10 cellular contexts compared by ENCODE assay signal in the genomic region with DNA sequence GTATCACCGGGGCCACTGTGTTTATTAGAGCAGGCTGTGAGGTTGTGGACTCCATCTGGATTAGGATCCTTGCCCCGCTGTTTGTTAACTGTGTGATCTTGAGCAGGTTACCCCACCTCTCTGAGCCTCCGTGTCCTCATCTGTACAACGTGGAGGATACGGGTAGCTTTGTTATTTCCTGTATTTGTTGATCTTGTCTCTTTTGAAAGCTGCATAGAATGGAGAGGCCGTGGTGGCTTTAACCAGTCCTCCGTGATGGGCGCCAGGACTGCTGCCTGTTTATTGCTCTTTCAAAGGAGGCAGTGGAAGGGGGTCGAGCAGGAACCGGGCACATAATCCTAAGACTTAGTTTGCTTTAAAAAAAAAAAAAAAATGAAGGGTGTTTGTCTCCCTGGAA. TPM values are rescaled to one million over a fixed set of nuclear protein-coding genes. Genes with fewer than 3 reads are reported as not detected.
DNase-seq lines count a peak whose midpoint lies in the region; ATAC-seq, FAIRE-seq and TF ChIP-seq lines count a peak whose summit lies in the region.
"Had no signal": no experiment of that assay in that cellular context is flagged by ENCODE, and none has a peak within 500 bp of the region (broad histone marks: within the 10 kb centered on the region; RNA-seq: fewer than 3 reads in every experiment).

No MANE protein-coding gene starts in this region.

- peaks cover 4% of the 10 kb centered on the region for H3K36me3 Mint-ChIP-seq in T-helper 1 cell treated with Interleukin-12 subunit alpha and Interleukin-12 subunit beta and Interleukin-4 antibody, amounts not matched to agents 30 μg/mL and 1 μg/mL, for 36 hours (ENCODE audit: low read depth)
- peaks cover 23% of the 10 kb centered on the region for H3K36me3 Mint-ChIP-seq in activated CD8-positive, alpha-beta T cell treated with anti-CD3 and anti-CD28 coated beads for 36 hours (ENCODE audit: low read depth)

- TF ChIP-seq CTCF in activated CD8-positive, alpha-beta T cell treated with anti-CD3 and anti-CD28 coated beads for 36 hours (IDR thresholded peaks at IDR 0.05), result no peak
- TF ChIP-seq CTCF in stomach (IDR thresholded peaks at IDR 0.05), result no peak

- H3K9me3 ChIP-seq in iPS-15b (ENCODE audit: control insufficient read depth, insufficient read depth, low read length) (no peaks in the 10 kb centered on the region), stomach (no peaks in the 10 kb centered on the region)
- H3K9me3 ChIP-seq: psoas muscle had no signal

- H3K27ac Mint-ChIP-seq in T-helper 1 cell treated with Interleukin-12 subunit alpha and Interleukin-12 subunit beta and Interleukin-4 antibody, amounts not matched to agents 30 μg/mL and 1 μg/mL, for 36 hours, result peak overlapping the region; percentile 93
- H3K27ac Mint-ChIP-seq in activated CD8-positive, alpha-beta T cell treated with anti-CD3 and anti-CD28 coated beads for 36 hours, result peak overlapping the region; percentile 99

- peaks cover 30% of the 10 kb centered on the region for H3K4me1 Mint-ChIP-seq in T-helper 1 cell treated with Interleukin-12 subunit alpha and Interleukin-12 subunit beta and Interleukin-4 antibody, amounts not matched to agents 30 μg/mL and 1 μg/mL, for 36 hours (ENCODE audit: low read depth)
- H3K4me1 Mint-ChIP-seq in activated CD8-positive, alpha-beta T cell treated with anti-CD3 and anti-CD28 coated beads for 36 hours (ENCODE audit: low read depth), result peaks cover 69% of the 10 kb centered on the region

- peaks cover 4% of the 10 kb centered on the region for H3K9me3 Mint-ChIP-seq in T-helper 1 cell treated with Interleukin-12 subunit alpha and Interleukin-12 subunit beta and Interleukin-4 antibody, amounts not matched to agents 30 μg/mL and 1 μg/mL, for 36 hours
- no peaks in the 10 kb centered on the region for H3K9me3 Mint-ChIP-seq in activated CD8-positive, alpha-beta T cell treated with anti-CD3 and anti-CD28 coated beads for 36 hours

- ATAC-seq in activated CD8-positive, alpha-beta T cell treated with anti-CD3 and anti-CD28 coated beads for 36 hours, result no peak

- no peak overlapping the region for H3K4me3 Mint-ChIP-seq in T-helper 1 cell treated with Interleukin-12 subunit alpha and Interleukin-12 subunit beta and Interleukin-4 antibody, amounts not matched to agents 30 μg/mL and 1 μg/mL, for 36 hours
- H3K4me3 Mint-ChIP-seq in activated CD8-positive, alpha-beta T cell treated with anti-CD3 and anti-CD28 coated beads for 36 hours, result peak overlapping the region; percentile 65

- peak overlapping the region; percentile 43 to 77 (median 65) for H3K27ac ChIP-seq in stomach
- H3K27ac ChIP-seq: psoas muscle had no signal

- 71 to 80% (median 74%) methylated on average over 9 to 10 of the region's 10 CpGs for WGBS in stomach, 5 donors

- H3K36me3 ChIP-seq in iPS-15b (ENCODE audit: control insufficient read depth, insufficient read depth, low read length) (peaks cover 3% of the 10 kb centered on the region), stomach (no peaks in the 10 kb centered on the region)

- H3K4me3 ChIP-seq in iPS-15b (ENCODE audit: low read depth, low read length) (no peak overlapping the region), stomach (no peak overlapping the region)
- H3K4me3 ChIP-seq: psoas muscle had no signal

- CTCF ChIA-PET in activated CD8-positive, alpha-beta T cell treated with anti-CD3 and anti-CD28 coated beads for 36 hours (lab: Charles Lee), result interaction anchor here (0.6 to 10.1 kb wide), 5 partner anchors 16 to 111 kb away, joined by 3 to 112 read pairs (median 5); a partner anchor contains a TSS

- H3K9ac ChIP-seq in iPS-15b (ENCODE audit: low read depth, low read length), result peak overlapping the region; percentile 9

- H3K4me1 ChIP-seq in iPS-15b (ENCODE audit: control insufficient read depth, insufficient read depth, low read length), result no peaks in the 10 kb centered on the region
- H3K4me1 ChIP-seq in stomach, result peaks cover 10 to 43% (median 30%) of the 10 kb centered on the region in 4 donors
- H3K4me1 ChIP-seq: psoas muscle had no signal

- intact Hi-C loops in activated CD8-positive, alpha-beta T cell treated with anti-CD3 and anti-CD28 coated beads for 36 hours (cut with micrococcal nuclease), result loop anchor here (5.0 kb wide), 1 partner anchor 110 kb away; no protein-coding TSS in a partner anchor
- intact Hi-C loops in stomach (cut with DNase I; ENCODE audit: low total_unique reads), result no loop called here

- DNase-seq in T-helper 1 cell (no peak), stomach (no peak), NCI-H446 treated with DMSO at 0.1 percent for 48 hours (lab: John Stamatoyannopoulos, UW) (no peak), RCC 7860 (ENCODE audit: low spot score) (no peak), NCI-H128 (lab: John Stamatoyannopoulos, UW; ENCODE audit: unreplicated experiment) (no peak)
- peak; percentile 16 for DNase-seq in activated CD8-positive, alpha-beta T cell treated with anti-CD3 and anti-CD28 coated beads for 36 hours

- no peak for FAIRE-seq in RCC 7860 (lab: Jason Lieb, UNC)
- FAIRE-seq: A204.1 had no signal

- no peaks in the 10 kb centered on the region for H3K27me3 Mint-ChIP-seq in T-helper 1 cell treated with Interleukin-12 subunit alpha and Interleukin-12 subunit beta and Interleukin-4 antibody, amounts not matched to agents 30 μg/mL and 1 μg/mL, for 36 hours (ENCODE audit: low read depth)
- H3K27me3 Mint-ChIP-seq in activated CD8-positive, alpha-beta T cell treated with anti-CD3 and anti-CD28 coated beads for 36 hours, result no peaks in the 10 kb centered on the region

- TF ChIP-seq EP300 in stomach (IDR thresholded peaks at IDR 0.05), result no peak

- POLR2A ChIA-PET in activated CD8-positive, alpha-beta T cell treated with anti-CD3 and anti-CD28 coated beads for 36 hours (lab: Charles Lee), result interaction anchor here (1.1 to 6.0 kb wide), 4 partner anchors 23 to 141 kb away, joined by 3 to 25 read pairs (median 14); a partner anchor contains a TSS

- H3K27me3 ChIP-seq in iPS-15b (ENCODE audit: control insufficient read depth, insufficient read depth, low read length) (no peaks in the 10 kb centered on the region), stomach (no peaks in the 10 kb centered on the region)

- TF ChIP-seq POLR2A in stomach (IDR thresholded peaks at IDR 0.05), result no peak

RNA-seq across cellular contexts. Expression of a gene that starts 22.9 kb away (rescaled TPM):
- total RNA-seq in activated CD8-positive, alpha-beta T cell treated with anti-CD3 and anti-CD28 coated beads for 36 hours, result 10 to 100 TPM; 27.3 to 31.7 TPM
- total RNA-seq in stomach, result 1 to 10 TPM in 3 of 5 donors, under 1 TPM in 1, not detected in 1; under 0.01 to 2.8 (median 1.9) TPM
- 1 to 10 TPM in 2 of 3 donors, under 1 TPM in 1; 0.46 to 7.2 (median 5.6) TPM for polyA plus RNA-seq in stomach

Comparison
In these comparisons a context has a peak if more than half of its experiments do, and no peak if none do; other contexts are left out.
1. RNA of a gene that starts 22.9 kb away (total RNA-seq): 27.3 to 31.7 TPM in activated CD8-positive, alpha-beta T cell treated with anti-CD3 and anti-CD28 coated beads for 36 hours; under 0.01 to 2.8 TPM in stomach; every median in the first group is over 4 times any median in the second.